Comparison of ENCODE assay signal across 22 cellular contexts in the genomic region with DNA sequence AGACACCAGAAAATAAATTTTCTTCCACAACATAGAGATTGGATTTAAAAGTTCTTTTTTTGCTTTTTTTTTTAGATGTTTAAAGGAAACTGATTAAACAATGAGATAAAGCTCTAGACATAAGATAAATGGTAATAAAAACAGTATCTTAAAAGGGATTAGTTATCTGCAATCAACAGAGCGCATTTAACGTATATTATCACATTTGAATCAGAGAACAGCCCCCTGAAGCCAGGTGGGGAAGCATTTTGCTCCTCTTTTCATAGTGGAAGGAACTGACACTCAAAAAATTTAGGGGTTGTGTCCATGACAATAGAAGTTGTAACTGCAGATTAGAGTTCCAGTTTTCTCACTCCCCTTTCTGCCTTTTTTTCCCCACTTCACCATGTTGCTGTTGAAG.
"Had no signal": no experiment of that assay in that cellular context is flagged by ENCODE, and none has a peak within 500 bp of the region (broad histone marks: within the 10 kb centered on the region; RNA-seq: fewer than 3 reads in every experiment).

No MANE protein-coding gene starts in this region.

- H3K4me2 ChIP-seq: smooth muscle cell had no signal

- H3K27me3 ChIP-seq: ovary, right atrium auricular region, right lobe of liver, tibial nerve, uterus had no signal

- H3K36me3 ChIP-seq: left ventricle myocardium inferior, ovary, right atrium auricular region, right lobe of liver, tibial nerve, uterus had no signal

- H3K4me3 ChIP-seq: left ventricle myocardium inferior, lung, mucosa of descending colon, ovary, right atrium auricular region, right lobe of liver, smooth muscle cell, tibial nerve, uterus had no signal

- ATAC-seq: mucosa of descending colon; naive thymus-derived CD4-positive, alpha-beta T cell; natural killer cell treated with Interleukin-12 subunit alpha and Interleukin-12 subunit beta and Interleukin-15 and Interleukin-18, amount 100 ng/mL, for 72 hours; right lobe of liver; stimulated activated memory B cell treated with anti-CD40 and anti-IgM and Interleukin-4, amounts not matched to agents 10 μg/mL and 1 μg/mL and 100 μg/mL, for 72 hours; stimulated activated naive CD8-positive, alpha-beta T cell treated with anti-CD3 and anti-CD28 coated beads, Interleukin-15, amount 100 ng/mL, for 72 hours had no signal

- H3K27ac ChIP-seq: left ventricle myocardium inferior, ovary, right atrium auricular region, right lobe of liver, tibial nerve, uterus had no signal

- H3K9me3 ChIP-seq: left ventricle myocardium inferior, mucosa of descending colon, ovary, right atrium auricular region, right lobe of liver, tibial nerve, uterus had no signal

- DNase-seq: hypothalamus; immature natural killer cell; left ventricle myocardium inferior; midbrain; mucosa of descending colon; naive thymus-derived CD4-positive, alpha-beta T cell; ovary; right lobe of liver; stimulated activated CD4-positive, alpha-beta T cell treated with anti-CD3 and anti-CD28 coated beads, Interleukin-1b, Interleukin-23, amount 100 ng/mL, for 48 hours; stimulated activated CD4-positive, alpha-beta T cell treated with anti-CD3 and anti-CD28 coated beads, Interleukin-2, amount 100 ng/mL, for 48 hours; stimulated activated CD4-positive, alpha-beta T cell treated with anti-CD3 and anti-CD28 coated beads, Interleukin-4, amount 100 ng/mL, for 4 hours; stimulated activated CD8-positive, alpha-beta memory T cell treated with anti-CD3 and anti-CD28 coated beads, Interleukin-4, amount 100 ng/mL, for 48 hours; stimulated activated naive CD4-positive, alpha-beta T cell treated with Interleukin-2 at 50 U/mL for 16 hours; stimulated activated naive CD8-positive, alpha-beta T cell treated with anti-CD3 and anti-CD28 coated beads, Interleukin-15, amount 100 ng/mL, for 72 hours; substantia nigra; uterus had no signal

- H3K4me1 ChIP-seq: left ventricle myocardium inferior, right atrium auricular region, right lobe of liver, tibial nerve, uterus had no signal
